In genomic region chr20:31861346-31862156, GRCh38 we compare ENCODE assay signal across 1 cellular context.
TF ChIP-seq lines count a peak whose summit lies in the region.

No MANE protein-coding gene starts in this region.

TF ChIP-seq in HepG2, 621 proteins besides CTCF, POLR2A, EP300 and RAD21 (continued from another document and continues in another):
- 0 out of 2 replicates have a peak, but pooled peaks have one; percentile 34 for TF ChIP-seq RERE (CRISPR knock-in tag; IDR thresholded peaks at IDR 0.05; ENCODE audit: low read depth)
- no peak for TF ChIP-seq ZNF609 (CRISPR knock-in tag; IDR thresholded peaks at IDR 0.05; ENCODE audit: borderline replicate concordance)
- no peak for TF ChIP-seq ZNF557 (CRISPR knock-in tag; IDR thresholded peaks at IDR 0.05)
- TF ChIP-seq RNF2 (conservative IDR thresholded peaks at IDR 0.05; ENCODE audit: low read depth), result peak; percentile 69; the same call in 1 of the 2 replicates
- TF ChIP-seq AGO1 (IDR thresholded peaks at IDR 0.05; ENCODE audit: low read depth, low read length, poor library complexity, severe bottlenecking), result peak; percentile 43
- TF ChIP-seq, protein P1, sequence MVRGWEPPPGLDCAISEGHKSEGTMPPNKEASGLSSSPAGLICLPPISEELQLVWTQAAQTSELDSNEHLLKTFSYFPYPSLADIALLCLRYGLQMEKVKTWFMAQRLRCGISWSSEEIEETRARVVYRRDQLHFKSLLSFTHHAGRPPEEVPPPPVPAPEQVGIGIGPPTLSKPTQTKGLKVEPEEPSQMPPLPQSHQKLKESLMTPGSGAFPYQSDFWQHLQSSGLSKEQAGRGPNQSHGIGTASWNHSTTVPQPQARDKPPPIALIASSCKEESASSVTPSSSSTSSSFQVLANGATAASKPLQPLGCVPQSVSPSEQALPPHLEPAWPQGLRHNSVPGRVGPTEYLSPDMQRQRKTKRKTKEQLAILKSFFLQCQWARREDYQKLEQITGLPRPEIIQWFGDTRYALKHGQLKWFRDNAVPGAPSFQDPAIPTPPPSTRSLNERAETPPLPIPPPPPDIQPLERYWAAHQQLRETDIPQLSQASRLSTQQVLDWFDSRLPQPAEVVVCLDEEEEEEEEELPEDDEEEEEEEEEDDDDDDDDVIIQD (CRISPR knock-in tag; IDR thresholded peaks at IDR 0.05; ENCODE audit: low read depth), result no peak
- peak; percentile 67 for TF ChIP-seq RBM39 (IDR thresholded peaks at IDR 0.05; ENCODE audit: low read depth, low read length, poor library complexity, severe bottlenecking)
- TF ChIP-seq, protein P2, sequence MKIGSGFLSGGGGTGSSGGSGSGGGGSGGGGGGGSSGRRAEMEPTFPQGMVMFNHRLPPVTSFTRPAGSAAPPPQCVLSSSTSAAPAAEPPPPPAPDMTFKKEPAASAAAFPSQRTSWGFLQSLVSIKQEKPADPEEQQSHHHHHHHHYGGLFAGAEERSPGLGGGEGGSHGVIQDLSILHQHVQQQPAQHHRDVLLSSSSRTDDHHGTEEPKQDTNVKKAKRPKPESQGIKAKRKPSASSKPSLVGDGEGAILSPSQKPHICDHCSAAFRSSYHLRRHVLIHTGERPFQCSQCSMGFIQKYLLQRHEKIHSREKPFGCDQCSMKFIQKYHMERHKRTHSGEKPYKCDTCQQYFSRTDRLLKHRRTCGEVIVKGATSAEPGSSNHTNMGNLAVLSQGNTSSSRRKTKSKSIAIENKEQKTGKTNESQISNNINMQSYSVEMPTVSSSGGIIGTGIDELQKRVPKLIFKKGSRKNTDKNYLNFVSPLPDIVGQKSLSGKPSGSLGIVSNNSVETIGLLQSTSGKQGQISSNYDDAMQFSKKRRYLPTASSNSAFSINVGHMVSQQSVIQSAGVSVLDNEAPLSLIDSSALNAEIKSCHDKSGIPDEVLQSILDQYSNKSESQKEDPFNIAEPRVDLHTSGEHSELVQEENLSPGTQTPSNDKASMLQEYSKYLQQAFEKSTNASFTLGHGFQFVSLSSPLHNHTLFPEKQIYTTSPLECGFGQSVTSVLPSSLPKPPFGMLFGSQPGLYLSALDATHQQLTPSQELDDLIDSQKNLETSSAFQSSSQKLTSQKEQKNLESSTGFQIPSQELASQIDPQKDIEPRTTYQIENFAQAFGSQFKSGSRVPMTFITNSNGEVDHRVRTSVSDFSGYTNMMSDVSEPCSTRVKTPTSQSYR (CRISPR knock-in tag; IDR thresholded peaks at IDR 0.05; ENCODE audit: borderline replicate concordance), result no peak; the same call in 1 of the 2 replicates
- peak; percentile 88; the same call in 1 of the 2 replicates for TF ChIP-seq CCDC6 (CRISPR knock-in tag; IDR thresholded peaks at IDR 0.05)
- TF ChIP-seq ZNF180 (CRISPR knock-in tag; IDR thresholded peaks at IDR 0.05; ENCODE audit: borderline replicate concordance, low read depth), result no peak
- TF ChIP-seq KDM4B (CRISPR knock-in tag; IDR thresholded peaks at IDR 0.05), result peak; percentile 60; the same call in 1 of the 2 replicates
- no peak for TF ChIP-seq ZSCAN9 (CRISPR knock-in tag; IDR thresholded peaks at IDR 0.05; ENCODE audit: borderline replicate concordance)
- TF ChIP-seq FOXA3 (CRISPR knock-in tag; IDR thresholded peaks at IDR 0.05), result no peak
- 0 out of 2 replicates have a peak, but pooled peaks have one; percentile 9 for TF ChIP-seq SP5 (CRISPR knock-in tag; IDR thresholded peaks at IDR 0.05; ENCODE audit: borderline replicate concordance, low read depth)
- no peak for TF ChIP-seq CEBPG (CRISPR knock-in tag; IDR thresholded peaks at IDR 0.05)
- TF ChIP-seq HNRNPLL (IDR thresholded peaks at IDR 0.05; ENCODE audit: low read depth, low read length, poor library complexity, severe bottlenecking), result peak; percentile 65
- TF ChIP-seq SKI (IDR thresholded peaks at IDR 0.05; ENCODE audit: partially characterized antibody), result no peak
- TF ChIP-seq MYNN (CRISPR knock-in tag; IDR thresholded peaks at IDR 0.05; ENCODE audit: low read depth), result peak; percentile 61; the same call in 1 of the 2 replicates
- TF ChIP-seq MBNL3 (CRISPR knock-in tag; conservative IDR thresholded peaks at IDR 0.05), result no peak
- TF ChIP-seq, protein P3, sequence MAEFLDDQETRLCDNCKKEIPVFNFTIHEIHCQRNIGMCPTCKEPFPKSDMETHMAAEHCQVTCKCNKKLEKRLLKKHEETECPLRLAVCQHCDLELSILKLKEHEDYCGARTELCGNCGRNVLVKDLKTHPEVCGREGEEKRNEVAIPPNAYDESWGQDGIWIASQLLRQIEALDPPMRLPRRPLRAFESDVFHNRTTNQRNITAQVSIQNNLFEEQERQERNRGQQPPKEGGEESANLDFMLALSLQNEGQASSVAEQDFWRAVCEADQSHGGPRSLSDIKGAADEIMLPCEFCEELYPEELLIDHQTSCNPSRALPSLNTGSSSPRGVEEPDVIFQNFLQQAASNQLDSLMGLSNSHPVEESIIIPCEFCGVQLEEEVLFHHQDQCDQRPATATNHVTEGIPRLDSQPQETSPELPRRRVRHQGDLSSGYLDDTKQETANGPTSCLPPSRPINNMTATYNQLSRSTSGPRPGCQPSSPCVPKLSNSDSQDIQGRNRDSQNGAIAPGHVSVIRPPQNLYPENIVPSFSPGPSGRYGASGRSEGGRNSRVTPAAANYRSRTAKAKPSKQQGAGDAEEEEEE (CRISPR knock-in tag; IDR thresholded peaks at IDR 0.05; ENCODE audit: borderline replicate concordance), result no peak
- peak; percentile 11; the same call in 1 of the 2 replicates for TF ChIP-seq ZBTB26 (CRISPR knock-in tag; IDR thresholded peaks at IDR 0.05; ENCODE audit: borderline replicate concordance)
- TF ChIP-seq PHF8 (CRISPR knock-in tag; IDR thresholded peaks at IDR 0.05), result no peak
- TF ChIP-seq SPEN (CRISPR knock-in tag; IDR thresholded peaks at IDR 0.05; ENCODE audit: low read depth), result peak; percentile 59
- TF ChIP-seq CSRNP1 (CRISPR knock-in tag; IDR thresholded peaks at IDR 0.05), result peak; percentile 83; the same call in 1 of the 2 replicates
- 0 out of 2 replicates have a peak, but pooled peaks have one; percentile 69 for TF ChIP-seq ZFYVE20 (CRISPR knock-in tag; IDR thresholded peaks at IDR 0.05; ENCODE audit: borderline replicate concordance, low read depth)
- TF ChIP-seq NRL (CRISPR knock-in tag; IDR thresholded peaks at IDR 0.05; ENCODE audit: borderline replicate concordance), result no peak
- TF ChIP-seq SAP130 (CRISPR knock-in tag; IDR thresholded peaks at IDR 0.05; ENCODE audit: low read depth), result peak; percentile 54
- TF ChIP-seq ATF7-NPFF (CRISPR knock-in tag; IDR thresholded peaks at IDR 0.05; ENCODE audit: low read depth), result peak; percentile 77; the same call in 1 of the 2 replicates
- TF ChIP-seq, protein P4, sequence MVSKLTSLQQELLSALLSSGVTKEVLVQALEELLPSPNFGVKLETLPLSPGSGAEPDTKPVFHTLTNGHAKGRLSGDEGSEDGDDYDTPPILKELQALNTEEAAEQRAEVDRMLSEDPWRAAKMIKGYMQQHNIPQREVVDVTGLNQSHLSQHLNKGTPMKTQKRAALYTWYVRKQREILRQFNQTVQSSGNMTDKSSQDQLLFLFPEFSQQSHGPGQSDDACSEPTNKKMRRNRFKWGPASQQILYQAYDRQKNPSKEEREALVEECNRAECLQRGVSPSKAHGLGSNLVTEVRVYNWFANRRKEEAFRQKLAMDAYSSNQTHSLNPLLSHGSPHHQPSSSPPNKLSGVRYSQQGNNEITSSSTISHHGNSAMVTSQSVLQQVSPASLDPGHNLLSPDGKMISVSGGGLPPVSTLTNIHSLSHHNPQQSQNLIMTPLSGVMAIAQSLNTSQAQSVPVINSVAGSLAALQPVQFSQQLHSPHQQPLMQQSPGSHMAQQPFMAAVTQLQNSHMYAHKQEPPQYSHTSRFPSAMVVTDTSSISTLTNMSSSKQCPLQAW (CRISPR knock-in tag; IDR thresholded peaks at IDR 0.05), result peak; percentile 61; the same call in 1 of the 2 replicates
- TF ChIP-seq TGIF2 (CRISPR knock-in tag; IDR thresholded peaks at IDR 0.05), result 0 out of 2 replicates have a peak, but pooled peaks have one; percentile 20
- peak; percentile 31 for TF ChIP-seq TEAD3 (CRISPR knock-in tag; optimal IDR thresholded peaks at IDR 0.05; ENCODE audit: borderline replicate concordance)
